Comparison of ENCODE assay signal across 1 cellular context in the genomic region with DNA sequence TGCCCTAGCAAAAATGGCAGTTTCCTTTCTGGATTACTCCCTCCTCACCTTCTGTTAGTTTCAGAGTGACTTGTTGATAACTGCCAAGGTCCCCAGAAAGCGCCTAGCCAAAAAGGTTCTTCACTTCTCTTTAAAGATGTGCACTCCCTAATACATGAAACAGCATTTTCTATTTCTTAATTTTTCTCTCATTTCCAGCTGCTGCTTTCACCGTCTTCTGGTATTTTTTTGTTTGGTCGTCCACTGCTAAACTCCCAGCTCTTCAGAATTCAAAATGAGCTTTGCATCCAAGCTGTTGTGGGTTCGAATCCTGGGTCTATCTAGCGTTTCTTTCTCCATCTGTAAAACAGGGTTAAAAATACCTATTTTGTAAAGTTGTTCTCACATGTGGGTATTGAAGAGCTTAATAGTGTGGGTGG.
TF ChIP-seq lines count a peak whose summit lies in the region.

No MANE protein-coding gene starts in this region.

TF ChIP-seq in K562, 482 proteins besides CTCF, POLR2A, EP300 and RAD21 (continued from another document):
- TF ChIP-seq, protein P1, sequence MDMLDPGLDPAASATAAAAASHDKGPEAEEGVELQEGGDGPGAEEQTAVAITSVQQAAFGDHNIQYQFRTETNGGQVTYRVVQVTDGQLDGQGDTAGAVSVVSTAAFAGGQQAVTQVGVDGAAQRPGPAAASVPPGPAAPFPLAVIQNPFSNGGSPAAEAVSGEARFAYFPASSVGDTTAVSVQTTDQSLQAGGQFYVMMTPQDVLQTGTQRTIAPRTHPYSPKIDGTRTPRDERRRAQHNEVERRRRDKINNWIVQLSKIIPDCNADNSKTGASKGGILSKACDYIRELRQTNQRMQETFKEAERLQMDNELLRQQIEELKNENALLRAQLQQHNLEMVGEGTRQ (CRISPR knock-in tag; IDR thresholded peaks at IDR 0.05) = no peak
- TF ChIP-seq RBM25 (IDR thresholded peaks at IDR 0.05; ENCODE audit: low read depth, low read length, severe bottlenecking) (peak; percentile 61), PHF20 (IDR thresholded peaks at IDR 0.05; ENCODE audit: partially characterized antibody) (no peak), KDM1A (IDR thresholded peaks at IDR 0.05) (peak; percentile 23 to 46; a peak in 2 of 4 replicates), TAL1 (IDR thresholded peaks at IDR 0.05) (0 out of 2 replicates have a peak, but pooled peaks have one; percentile 5), HDAC3 (IDR thresholded peaks at IDR 0.05; ENCODE audit: borderline replicate concordance, partially characterized antibody) (no peak), GTF2F1 (IDR thresholded peaks at IDR 0.05; ENCODE audit: low read depth, low read length) (no peak)
- TF ChIP-seq, protein P2, sequence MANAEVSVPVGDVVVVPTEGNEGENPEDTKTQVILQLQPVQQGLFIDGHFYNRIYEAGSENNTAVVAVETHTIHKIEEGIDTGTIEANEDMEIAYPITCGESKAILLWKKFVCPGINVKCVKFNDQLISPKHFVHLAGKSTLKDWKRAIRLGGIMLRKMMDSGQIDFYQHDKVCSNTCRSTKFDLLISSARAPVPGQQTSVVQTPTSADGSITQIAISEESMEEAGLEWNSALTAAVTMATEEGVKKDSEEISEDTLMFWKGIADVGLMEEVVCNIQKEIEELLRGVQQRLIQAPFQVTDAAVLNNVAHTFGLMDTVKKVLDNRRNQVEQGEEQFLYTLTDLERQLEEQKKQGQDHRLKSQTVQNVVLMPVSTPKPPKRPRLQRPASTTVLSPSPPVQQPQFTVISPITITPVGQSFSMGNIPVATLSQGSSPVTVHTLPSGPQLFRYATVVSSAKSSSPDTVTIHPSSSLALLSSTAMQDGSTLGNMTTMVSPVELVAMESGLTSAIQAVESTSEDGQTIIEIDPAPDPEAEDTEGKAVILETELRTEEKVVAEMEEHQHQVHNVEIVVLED (CRISPR knock-in tag; IDR thresholded peaks at IDR 0.05) = no peak
- TF ChIP-seq, protein P3, sequence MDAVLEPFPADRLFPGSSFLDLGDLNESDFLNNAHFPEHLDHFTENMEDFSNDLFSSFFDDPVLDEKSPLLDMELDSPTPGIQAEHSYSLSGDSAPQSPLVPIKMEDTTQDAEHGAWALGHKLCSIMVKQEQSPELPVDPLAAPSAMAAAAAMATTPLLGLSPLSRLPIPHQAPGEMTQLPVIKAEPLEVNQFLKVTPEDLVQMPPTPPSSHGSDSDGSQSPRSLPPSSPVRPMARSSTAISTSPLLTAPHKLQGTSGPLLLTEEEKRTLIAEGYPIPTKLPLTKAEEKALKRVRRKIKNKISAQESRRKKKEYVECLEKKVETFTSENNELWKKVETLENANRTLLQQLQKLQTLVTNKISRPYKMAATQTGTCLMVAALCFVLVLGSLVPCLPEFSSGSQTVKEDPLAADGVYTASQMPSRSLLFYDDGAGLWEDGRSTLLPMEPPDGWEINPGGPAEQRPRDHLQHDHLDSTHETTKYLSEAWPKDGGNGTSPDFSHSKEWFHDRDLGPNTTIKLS (IDR thresholded peaks at IDR 0.05; ENCODE audit: borderline replicate concordance, low read depth) = no peak
